ENCODE assay signal across 14 cellular contexts in genomic region chr3:171956372-171957104, GRCh38.
"Had no signal": no experiment of that assay in that cellular context is flagged by ENCODE, and none has a peak within 500 bp of the region (broad histone marks: within the 10 kb centered on the region; RNA-seq: fewer than 3 reads in every experiment).

No MANE protein-coding gene starts in this region.

- H3K27ac ChIP-seq: esophagus muscularis mucosa, ovary had no signal

- ATAC-seq: left ventricle myocardium superior; stimulated activated effector memory CD8-positive, alpha-beta T cell treated with anti-CD3 and anti-CD28 coated beads, Interleukin-12 subunit alpha, Interleukin-12 subunit beta, amount 100 ng/mL, for 72 hours had no signal

- H3K9me3 ChIP-seq: esophagus muscularis mucosa, ovary had no signal

- DNase-seq: activated CD4-positive, alpha-beta T cell treated with anti-CD3 and anti-CD28 coated beads, Interleukin-2, amount 10 ng/mL, durations not matched to agents 7 days and 5 days; activated CD4-positive, CD25-positive, alpha-beta regulatory T cell; activated CD8-positive, alpha-beta memory T cell treated with anti-CD3 and anti-CD28 coated beads for 24 hours; activated naive CD4-positive, alpha-beta T cell treated with Interleukin-2 at 50 U/mL for 16 hours; dermis blood vessel endothelial cell; left ventricle myocardium superior; mesendoderm; ovary; SW 1271 had no signal

- H3K4me3 ChIP-seq: esophagus muscularis mucosa, ovary had no signal

- H3K4me3 Mint-ChIP-seq: activated CD4-positive, alpha-beta T cell treated with anti-CD3 and anti-CD28 coated beads, Interleukin-2, amount 10 ng/mL, durations not matched to agents 7 days and 5 days; activated T-helper 1 cell treated with anti-CD3 and anti-CD28 coated beads, Interleukin-12 subunit alpha, Interleukin-12 subunit beta, Interleukin-2, Interleukin-4 antibody, amounts not matched to agents 30 ng/mL and 10 ng/mL and 1 ng/mL, durations not matched to agents 14 hours and 24 hours and 36 hours; nephron; stimulated activated effector memory CD8-positive, alpha-beta T cell treated with anti-CD3 and anti-CD28 coated beads, Interleukin-12 subunit alpha, Interleukin-12 subunit beta, amount 100 ng/mL, for 72 hours; T-helper 2 cell treated with Interferon-gamma antibody and Interleukin-4, amounts not matched to agents 5 μg/mL and 100 μg/mL, for 36 hours had no signal

- H3K9me3 Mint-ChIP-seq: activated CD4-positive, alpha-beta T cell treated with anti-CD3 and anti-CD28 coated beads, Interleukin-2, amount 10 ng/mL, durations not matched to agents 7 days and 5 days; activated T-helper 1 cell treated with anti-CD3 and anti-CD28 coated beads, Interleukin-12 subunit alpha, Interleukin-12 subunit beta, Interleukin-2, Interleukin-4 antibody, amounts not matched to agents 30 ng/mL and 10 ng/mL and 1 ng/mL, durations not matched to agents 14 hours and 24 hours and 36 hours; nephron; stimulated activated effector memory CD8-positive, alpha-beta T cell treated with anti-CD3 and anti-CD28 coated beads, Interleukin-12 subunit alpha, Interleukin-12 subunit beta, amount 100 ng/mL, for 72 hours; T-helper 2 cell treated with Interferon-gamma antibody and Interleukin-4, amounts not matched to agents 5 μg/mL and 100 μg/mL, for 36 hours had no signal

- H3K36me3 Mint-ChIP-seq: stimulated activated effector memory CD8-positive, alpha-beta T cell treated with anti-CD3 and anti-CD28 coated beads, Interleukin-12 subunit alpha, Interleukin-12 subunit beta, amount 100 ng/mL, for 72 hours had no signal

- H3K36me3 ChIP-seq: esophagus muscularis mucosa, ovary had no signal

- H3K27ac Mint-ChIP-seq: activated CD4-positive, alpha-beta T cell treated with anti-CD3 and anti-CD28 coated beads, Interleukin-2, amount 10 ng/mL, durations not matched to agents 7 days and 5 days; activated T-helper 1 cell treated with anti-CD3 and anti-CD28 coated beads, Interleukin-12 subunit alpha, Interleukin-12 subunit beta, Interleukin-2, Interleukin-4 antibody, amounts not matched to agents 30 ng/mL and 10 ng/mL and 1 ng/mL, durations not matched to agents 14 hours and 24 hours and 36 hours; stimulated activated effector memory CD8-positive, alpha-beta T cell treated with anti-CD3 and anti-CD28 coated beads, Interleukin-12 subunit alpha, Interleukin-12 subunit beta, amount 100 ng/mL, for 72 hours; T-helper 2 cell treated with Interferon-gamma antibody and Interleukin-4, amounts not matched to agents 5 μg/mL and 100 μg/mL, for 36 hours had no signal

- H3K27me3 ChIP-seq: esophagus muscularis mucosa, ovary had no signal
